Comparison of ENCODE assay signal across 13 cellular contexts in genomic region chr5:122942164-122942914, GRCh38.
DNase-seq lines count a peak whose midpoint lies in the region; ATAC-seq, FAIRE-seq and TF ChIP-seq lines count a peak whose summit lies in the region.
"Had no signal": no experiment of that assay in that cellular context is flagged by ENCODE, and none has a peak within 500 bp of the region (broad histone marks: within the 10 kb centered on the region; RNA-seq: fewer than 3 reads in every experiment).

No MANE protein-coding gene starts in this region.

- H3K9ac ChIP-seq in K562 (ENCODE audit: insufficient read depth in 1 of 2, low read depth in 2 of 2, low read length in 2 of 2), result no peak overlapping the region

- H3K36me3 ChIP-seq in K562 (ENCODE audit: control insufficient read depth, insufficient read depth, low read length), result no peaks in the 10 kb centered on the region

- no TSS peak for BruUV-seq in K562 (replicated peaks; lab: Mats Ljungman, UMichigan)

- H3K36me3 Mint-ChIP-seq in mesothelial cell of epicardium, result peaks cover 21% of the 10 kb centered on the region
- no peaks in the 10 kb centered on the region for H3K36me3 Mint-ChIP-seq in T-helper 2 cell treated with Interferon-gamma antibody and Interleukin-4, amounts not matched to agents 5 μg/mL and 100 μg/mL, for 36 hours (ENCODE audit: low read depth)

- H3K4me2 ChIP-seq in K562 (ENCODE audit: insufficient read depth, low read length), result peak overlapping the region; percentile 26; the same call in 1 of the 2 replicates

- TF ChIP-seq CTCF in K562 (IDR thresholded peaks at IDR 0.05 in 2 of 3, conservative IDR thresholded peaks at IDR 0.05 in 1 of 3; ENCODE audit: insufficient read depth in 2 of 3, low read depth in 1 of 3, low read length in 3 of 3) (no peak), mesothelial cell of epicardium (IDR thresholded peaks at IDR 0.05; ENCODE audit: unreplicated experiment) (no peak)

- H3K9me1 ChIP-seq in K562 (ENCODE audit: control insufficient read depth, insufficient read depth, low read length), result no peaks in the 10 kb centered on the region

- H2AFZ ChIP-seq in K562 (ENCODE audit: low read depth, low read length), result no peak overlapping the region

- H3K4me3 Mint-ChIP-seq in mesothelial cell of epicardium, result no peak overlapping the region
- no peak overlapping the region for H3K4me3 Mint-ChIP-seq in T-helper 2 cell treated with Interferon-gamma antibody and Interleukin-4, amounts not matched to agents 5 μg/mL and 100 μg/mL, for 36 hours
- H3K4me3 Mint-ChIP-seq: activated naive CD8-positive, alpha-beta T cell treated with anti-CD3 and anti-CD28 coated beads for 36 hours; endodermal cell had no signal

- FAIRE-seq in K562 (lab: Jason Lieb, UNC), result peak; percentile 92
- FAIRE-seq: small intestine, urothelium cell line had no signal

- ATAC-seq in K562 (peak; percentile 83), HG03442 (IDR thresholded peaks at IDR 0.05; ENCODE audit: unreplicated experiment) (no peak), HG03457 (IDR thresholded peaks at IDR 0.05; ENCODE audit: unreplicated experiment) (no peak)

- H3K9me3 ChIP-seq in K562 (replicated peaks; ENCODE audit: control insufficient read depth, insufficient read depth, low read depth, low read length), result no peaks in the 10 kb centered on the region

- no peak for TF ChIP-seq RAD21 in K562 (CRISPR knock-in tag; conservative IDR thresholded peaks at IDR 0.05 in 1 of 2, IDR thresholded peaks at IDR 0.05 in 1 of 2)

- 9% methylated on average over 8 of the region's 8 CpGs for WGBS in K562 (ENCODE audit: insufficient coverage, low coverage, missing lambda C conversion rate)

- peak overlapping the region; percentile 88 for H3K27ac Mint-ChIP-seq in mesothelial cell of epicardium
- H3K27ac Mint-ChIP-seq in T-helper 2 cell treated with Interferon-gamma antibody and Interleukin-4, amounts not matched to agents 5 μg/mL and 100 μg/mL, for 36 hours, result no peak overlapping the region
- H3K27ac Mint-ChIP-seq: activated naive CD8-positive, alpha-beta T cell treated with anti-CD3 and anti-CD28 coated beads for 36 hours; endodermal cell had no signal

- peaks cover 0 to 21% of the 10 kb centered on the region in 2 experiments; a peak in 2 of 5 replicates for H3K4me1 ChIP-seq in K562 (replicated peaks in 1 of 2; ENCODE audit: control insufficient read depth in 2 of 2, insufficient read depth in 2 of 2, low read length in 2 of 2)

- peak; percentile 9 for DNase-seq in HCEC 1CT
- peak; percentile 90 for DNase-seq in NCI-H82 (lab: John Stamatoyannopoulos, UW)
- DNase-seq in K562 (ENCODE audit: extremely low read depth in 1 of 4, low spot score in 3 of 4), result peak in 3 of 4 experiments; percentile 13 to 81 (median 56)
- DNase-seq in mesothelial cell of epicardium (ENCODE audit: low spot score in 2 of 2, unreplicated experiment in 2 of 2), result no peak
- no peak for DNase-seq in T-helper 2 cell treated with Interferon-gamma antibody and Interleukin-4, amounts not matched to agents 5 μg/mL and 100 μg/mL, for 36 hours (ENCODE audit: low spot score)
- DNase-seq in HT-29 (ENCODE audit: low spot score), result no peak
- DNase-seq: activated naive CD8-positive, alpha-beta T cell treated with anti-CD3 and anti-CD28 coated beads for 36 hours; endodermal cell; NCI-H1694 treated with DMSO at 0.1 percent for 48 hours; small intestine had no signal

- POLR2A ChIA-PET in K562 (lab: Yijun Ruan, JAX), result interaction anchor here (0.6 to 1.3 kb wide), 4 partner anchors 9 to 21 kb away, joined by 3 read pairs; no protein-coding TSS in a partner anchor

- CTCF ChIA-PET in K562 (lab: Yijun Ruan, JAX; ENCODE audit: low intra/inter-chr PET ratio), result no interaction called here

- intact Hi-C loops in K562 (cut with micrococcal nuclease), result no loop called here

- no peak overlapping the region for H3K27ac ChIP-seq in K562 (ENCODE audit: extremely low read depth, low read depth, low read length)

- TF ChIP-seq EP300 in K562 (IDR thresholded peaks at IDR 0.05; ENCODE audit: low read length), result peak; percentile 86

- no peak for TF ChIP-seq POLR2A in K562 (conservative IDR thresholded peaks at IDR 0.05)

- H3K27me3 Mint-ChIP-seq in mesothelial cell of epicardium (ENCODE audit: low read depth), result no peaks in the 10 kb centered on the region
- H3K27me3 Mint-ChIP-seq in T-helper 2 cell treated with Interferon-gamma antibody and Interleukin-4, amounts not matched to agents 5 μg/mL and 100 μg/mL, for 36 hours (ENCODE audit: low read depth), result peaks cover 3% of the 10 kb centered on the region
- H3K27me3 Mint-ChIP-seq: activated naive CD8-positive, alpha-beta T cell treated with anti-CD3 and anti-CD28 coated beads for 36 hours had no signal

- H4K20me1 ChIP-seq in K562 (replicated peaks; ENCODE audit: control insufficient read depth, insufficient read depth, low read length), result no peaks in the 10 kb centered on the region

- H3K9me3 Mint-ChIP-seq in mesothelial cell of epicardium, result peaks cover 8% of the 10 kb centered on the region
- H3K9me3 Mint-ChIP-seq in T-helper 2 cell treated with Interferon-gamma antibody and Interleukin-4, amounts not matched to agents 5 μg/mL and 100 μg/mL, for 36 hours, result no peaks in the 10 kb centered on the region
- H3K9me3 Mint-ChIP-seq: activated naive CD8-positive, alpha-beta T cell treated with anti-CD3 and anti-CD28 coated beads for 36 hours; endodermal cell had no signal

- in situ Hi-C loops in K562 (cut with MboI), result no loop called here

- H3K4me3 ChIP-seq in K562, result no peak overlapping the region

- H3K4me1 Mint-ChIP-seq in mesothelial cell of epicardium, result peaks cover 24% of the 10 kb centered on the region
- H3K4me1 Mint-ChIP-seq in T-helper 2 cell treated with Interferon-gamma antibody and Interleukin-4, amounts not matched to agents 5 μg/mL and 100 μg/mL, for 36 hours (ENCODE audit: low read depth), result no peaks in the 10 kb centered on the region
- H3K4me1 Mint-ChIP-seq: activated naive CD8-positive, alpha-beta T cell treated with anti-CD3 and anti-CD28 coated beads for 36 hours had no signal

- no peaks in the 10 kb centered on the region for H3K27me3 ChIP-seq in K562 (ENCODE audit: control insufficient read depth in 2 of 2, insufficient read depth in 2 of 2, low read length in 2 of 2)

- no peaks in the 10 kb centered on the region for H3K79me2 ChIP-seq in K562 (ENCODE audit: control insufficient read depth, insufficient read depth, low read length)

TF ChIP-seq in K562, 482 proteins besides CTCF, POLR2A, EP300 and RAD21 (continues in another document):
- TF ChIP-seq DPF2 (IDR thresholded peaks at IDR 0.05) (peak; percentile 86), CHD1 (IDR thresholded peaks at IDR 0.05; ENCODE audit: low read length) (no peak), ZNF277 (CRISPR knock-in tag; IDR thresholded peaks at IDR 0.05; ENCODE audit: borderline replicate concordance) (no peak), NFIC (IDR thresholded peaks at IDR 0.05) (peak; percentile 34; the same call in 1 of the 2 replicates), OTX1 (CRISPR knock-in tag; IDR thresholded peaks at IDR 0.05) (peak; percentile 59; the same call in 1 of the 2 replicates), CREBBP (IDR thresholded peaks at IDR 0.05; ENCODE audit: low read depth, low read length) (no peak), ARHGAP35 (IDR thresholded peaks at IDR 0.05; ENCODE audit: partially characterized antibody) (peak; percentile 86), REST (CRISPR knock-in tag; IDR thresholded peaks at IDR 0.05; ENCODE audit: low read depth) (no peak), DACH1 (IDR thresholded peaks at IDR 0.05; ENCODE audit: partially characterized antibody) (peak; percentile 43), ZFP36 (IDR thresholded peaks at IDR 0.05; ENCODE audit: low read depth, low read length, partially characterized antibody) (no peak)
- TF ChIP-seq, protein P1, sequence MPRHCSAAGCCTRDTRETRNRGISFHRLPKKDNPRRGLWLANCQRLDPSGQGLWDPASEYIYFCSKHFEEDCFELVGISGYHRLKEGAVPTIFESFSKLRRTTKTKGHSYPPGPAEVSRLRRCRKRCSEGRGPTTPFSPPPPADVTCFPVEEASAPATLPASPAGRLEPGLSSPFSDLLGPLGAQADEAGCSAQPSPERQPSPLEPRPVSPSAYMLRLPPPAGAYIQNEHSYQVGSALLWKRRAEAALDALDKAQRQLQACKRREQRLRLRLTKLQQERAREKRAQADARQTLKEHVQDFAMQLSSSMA (CRISPR knock-in tag; IDR thresholded peaks at IDR 0.05), result no peak

Comparison
In these comparisons a context has a peak if more than half of its experiments do, and no peak if none do; other contexts are left out.
1. DNase-seq: peak in HCEC 1CT (single experiment), NCI-H82 (single experiment) and K562 (3 of 4); none in mesothelial cell of epicardium (0 of 2), T-helper 2 cell treated with Interferon-gamma antibody and Interleukin-4, amounts not matched to agents 5 μg/mL and 100 μg/mL, for 36 hours (single experiment) and HT-29 (single experiment).